Comparison of ENCODE assay signal across 1 cellular context in the genomic region with DNA sequence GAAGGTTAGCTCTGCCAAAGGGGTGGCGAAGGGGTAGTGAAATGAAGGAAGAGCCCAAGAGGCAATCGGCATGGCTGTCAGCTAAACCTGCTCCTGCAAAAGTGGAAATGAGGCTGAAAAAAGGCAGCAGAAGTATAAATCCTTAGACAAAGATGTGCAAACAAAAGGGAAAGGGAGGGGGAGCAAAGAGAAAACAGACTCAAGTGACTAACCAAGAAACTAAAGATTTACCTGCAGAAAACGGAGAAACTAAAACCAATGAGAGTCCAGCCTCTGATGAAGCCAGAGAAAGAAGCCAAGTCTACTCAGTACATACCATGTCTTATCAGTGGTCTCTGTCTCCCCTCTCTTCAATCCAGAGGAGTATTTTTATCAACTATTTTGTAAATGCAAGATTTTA.
TF ChIP-seq lines count a peak whose summit lies in the region.

No MANE protein-coding gene starts in this region.

TF ChIP-seq in GM23338, 12 proteins besides CTCF, POLR2A, EP300 and RAD21 (continued from another document):
- TF ChIP-seq, protein P1, sequence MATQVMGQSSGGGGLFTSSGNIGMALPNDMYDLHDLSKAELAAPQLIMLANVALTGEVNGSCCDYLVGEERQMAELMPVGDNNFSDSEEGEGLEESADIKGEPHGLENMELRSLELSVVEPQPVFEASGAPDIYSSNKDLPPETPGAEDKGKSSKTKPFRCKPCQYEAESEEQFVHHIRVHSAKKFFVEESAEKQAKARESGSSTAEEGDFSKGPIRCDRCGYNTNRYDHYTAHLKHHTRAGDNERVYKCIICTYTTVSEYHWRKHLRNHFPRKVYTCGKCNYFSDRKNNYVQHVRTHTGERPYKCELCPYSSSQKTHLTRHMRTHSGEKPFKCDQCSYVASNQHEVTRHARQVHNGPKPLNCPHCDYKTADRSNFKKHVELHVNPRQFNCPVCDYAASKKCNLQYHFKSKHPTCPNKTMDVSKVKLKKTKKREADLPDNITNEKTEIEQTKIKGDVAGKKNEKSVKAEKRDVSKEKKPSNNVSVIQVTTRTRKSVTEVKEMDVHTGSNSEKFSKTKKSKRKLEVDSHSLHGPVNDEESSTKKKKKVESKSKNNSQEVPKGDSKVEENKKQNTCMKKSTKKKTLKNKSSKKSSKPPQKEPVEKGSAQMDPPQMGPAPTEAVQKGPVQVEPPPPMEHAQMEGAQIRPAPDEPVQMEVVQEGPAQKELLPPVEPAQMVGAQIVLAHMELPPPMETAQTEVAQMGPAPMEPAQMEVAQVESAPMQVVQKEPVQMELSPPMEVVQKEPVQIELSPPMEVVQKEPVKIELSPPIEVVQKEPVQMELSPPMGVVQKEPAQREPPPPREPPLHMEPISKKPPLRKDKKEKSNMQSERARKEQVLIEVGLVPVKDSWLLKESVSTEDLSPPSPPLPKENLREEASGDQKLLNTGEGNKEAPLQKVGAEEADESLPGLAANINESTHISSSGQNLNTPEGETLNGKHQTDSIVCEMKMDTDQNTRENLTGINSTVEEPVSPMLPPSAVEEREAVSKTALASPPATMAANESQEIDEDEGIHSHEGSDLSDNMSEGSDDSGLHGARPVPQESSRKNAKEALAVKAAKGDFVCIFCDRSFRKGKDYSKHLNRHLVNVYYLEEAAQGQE (IDR thresholded peaks at IDR 0.05; ENCODE audit: unreplicated experiment), result no peak
- no peak for TF ChIP-seq NANOG (IDR thresholded peaks at IDR 0.05; ENCODE audit: borderline replicate concordance)
- TF ChIP-seq, protein P2, sequence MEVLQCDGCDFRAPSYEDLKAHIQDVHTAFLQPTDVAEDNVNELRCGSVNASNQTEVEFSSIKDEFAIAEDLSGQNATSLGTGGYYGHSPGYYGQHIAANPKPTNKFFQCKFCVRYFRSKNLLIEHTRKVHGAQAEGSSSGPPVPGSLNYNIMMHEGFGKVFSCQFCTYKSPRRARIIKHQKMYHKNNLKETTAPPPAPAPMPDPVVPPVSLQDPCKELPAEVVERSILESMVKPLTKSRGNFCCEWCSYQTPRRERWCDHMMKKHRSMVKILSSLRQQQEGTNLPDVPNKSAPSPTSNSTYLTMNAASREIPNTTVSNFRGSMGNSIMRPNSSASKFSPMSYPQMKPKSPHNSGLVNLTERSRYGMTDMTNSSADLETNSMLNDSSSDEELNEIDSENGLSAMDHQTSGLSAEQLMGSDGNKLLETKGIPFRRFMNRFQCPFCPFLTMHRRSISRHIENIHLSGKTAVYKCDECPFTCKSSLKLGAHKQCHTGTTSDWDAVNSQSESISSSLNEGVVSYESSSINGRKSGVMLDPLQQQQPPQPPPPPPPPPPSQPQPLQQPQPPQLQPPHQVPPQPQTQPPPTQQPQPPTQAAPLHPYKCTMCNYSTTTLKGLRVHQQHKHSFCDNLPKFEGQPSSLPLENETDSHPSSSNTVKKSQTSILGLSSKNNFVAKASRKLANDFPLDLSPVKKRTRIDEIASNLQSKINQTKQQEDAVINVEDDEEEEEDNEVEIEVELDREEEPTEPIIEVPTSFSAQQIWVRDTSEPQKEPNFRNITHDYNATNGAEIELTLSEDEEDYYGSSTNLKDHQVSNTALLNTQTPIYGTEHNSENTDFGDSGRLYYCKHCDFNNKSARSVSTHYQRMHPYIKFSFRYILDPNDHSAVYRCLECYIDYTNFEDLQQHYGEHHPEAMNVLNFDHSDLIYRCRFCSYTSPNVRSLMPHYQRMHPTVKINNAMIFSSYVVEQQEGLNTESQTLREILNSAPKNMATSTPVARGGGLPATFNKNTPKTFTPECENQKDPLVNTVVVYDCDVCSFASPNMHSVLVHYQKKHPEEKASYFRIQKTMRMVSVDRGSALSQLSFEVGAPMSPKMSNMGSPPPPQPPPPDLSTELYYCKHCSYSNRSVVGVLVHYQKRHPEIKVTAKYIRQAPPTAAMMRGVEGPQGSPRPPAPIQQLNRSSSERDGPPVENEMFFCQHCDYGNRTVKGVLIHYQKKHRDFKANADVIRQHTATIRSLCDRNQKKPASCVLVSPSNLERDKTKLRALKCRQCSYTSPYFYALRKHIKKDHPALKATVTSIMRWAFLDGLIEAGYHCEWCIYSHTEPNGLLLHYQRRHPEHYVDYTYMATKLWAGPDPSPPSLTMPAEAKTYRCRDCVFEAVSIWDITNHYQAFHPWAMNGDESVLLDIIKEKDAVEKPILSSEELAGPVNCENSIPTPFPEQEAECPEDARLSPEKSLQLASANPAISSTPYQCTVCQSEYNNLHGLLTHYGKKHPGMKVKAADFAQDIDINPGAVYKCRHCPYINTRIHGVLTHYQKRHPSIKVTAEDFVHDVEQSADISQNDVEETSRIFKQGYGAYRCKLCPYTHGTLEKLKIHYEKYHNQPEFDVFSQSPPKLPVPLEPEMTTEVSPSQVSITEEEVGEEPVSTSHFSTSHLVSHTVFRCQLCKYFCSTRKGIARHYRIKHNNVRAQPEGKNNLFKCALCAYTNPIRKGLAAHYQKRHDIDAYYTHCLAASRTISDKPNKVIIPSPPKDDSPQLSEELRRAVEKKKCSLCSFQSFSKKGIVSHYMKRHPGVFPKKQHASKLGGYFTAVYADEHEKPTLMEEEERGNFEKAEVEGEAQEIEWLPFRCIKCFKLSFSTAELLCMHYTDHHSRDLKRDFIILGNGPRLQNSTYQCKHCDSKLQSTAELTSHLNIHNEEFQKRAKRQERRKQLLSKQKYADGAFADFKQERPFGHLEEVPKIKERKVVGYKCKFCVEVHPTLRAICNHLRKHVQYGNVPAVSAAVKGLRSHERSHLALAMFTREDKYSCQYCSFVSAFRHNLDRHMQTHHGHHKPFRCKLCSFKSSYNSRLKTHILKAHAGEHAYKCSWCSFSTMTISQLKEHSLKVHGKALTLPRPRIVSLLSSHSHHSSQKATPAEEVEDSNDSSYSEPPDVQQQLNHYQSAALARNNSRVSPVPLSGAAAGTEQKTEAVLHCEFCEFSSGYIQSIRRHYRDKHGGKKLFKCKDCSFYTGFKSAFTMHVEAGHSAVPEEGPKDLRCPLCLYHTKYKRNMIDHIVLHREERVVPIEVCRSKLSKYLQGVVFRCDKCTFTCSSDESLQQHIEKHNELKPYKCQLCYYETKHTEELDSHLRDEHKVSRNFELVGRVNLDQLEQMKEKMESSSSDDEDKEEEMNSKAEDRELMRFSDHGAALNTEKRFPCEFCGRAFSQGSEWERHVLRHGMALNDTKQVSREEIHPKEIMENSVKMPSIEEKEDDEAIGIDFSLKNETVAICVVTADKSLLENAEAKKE (CRISPR knock-in tag; IDR thresholded peaks at IDR 0.05), result no peak
- TF ChIP-seq, protein P3, sequence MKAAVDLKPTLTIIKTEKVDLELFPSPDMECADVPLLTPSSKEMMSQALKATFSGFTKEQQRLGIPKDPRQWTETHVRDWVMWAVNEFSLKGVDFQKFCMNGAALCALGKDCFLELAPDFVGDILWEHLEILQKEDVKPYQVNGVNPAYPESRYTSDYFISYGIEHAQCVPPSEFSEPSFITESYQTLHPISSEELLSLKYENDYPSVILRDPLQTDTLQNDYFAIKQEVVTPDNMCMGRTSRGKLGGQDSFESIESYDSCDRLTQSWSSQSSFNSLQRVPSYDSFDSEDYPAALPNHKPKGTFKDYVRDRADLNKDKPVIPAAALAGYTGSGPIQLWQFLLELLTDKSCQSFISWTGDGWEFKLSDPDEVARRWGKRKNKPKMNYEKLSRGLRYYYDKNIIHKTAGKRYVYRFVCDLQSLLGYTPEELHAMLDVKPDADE (IDR thresholded peaks at IDR 0.05), result no peak
